In genomic region chr4:78145622-78146021, GRCh38 we compare ENCODE assay signal across 29 cellular contexts.
"Had no signal": no experiment of that assay in that cellular context is flagged by ENCODE, and none has a peak within 500 bp of the region (broad histone marks: within the 10 kb centered on the region; RNA-seq: fewer than 3 reads in every experiment).

No MANE protein-coding gene starts in this region.

- H3K4me1 Mint-ChIP-seq: activated T-helper 17 cell treated with anti-CD3 and anti-CD28 coated beads, Interleukin-2, amount 50 U/mL, for 72 hours; natural killer cell; stimulated activated memory B cell treated with anti-CD40 and anti-IgM and Interleukin-4, amounts not matched to agents 10 μg/mL and 1 μg/mL and 100 μg/mL, for 72 hours; stimulated activated naive CD8-positive, alpha-beta T cell treated with anti-CD3 and anti-CD28 coated beads, Interleukin-15, amount 100 ng/mL, for 72 hours; T-helper 17 cell had no signal

- H3K4me3 Mint-ChIP-seq: activated CD8-positive, alpha-beta T cell treated with anti-CD3 and anti-CD28 coated beads for 36 hours; activated T-cell treated with anti-CD3 and anti-CD28 coated beads, Interleukin-2, amount 50 U/mL, for 4 hours; activated T-helper 17 cell treated with anti-CD3 and anti-CD28 coated beads, Interleukin-2, amount 50 U/mL, for 72 hours; effector memory CD8-positive, alpha-beta T cell; natural killer cell; stimulated activated memory B cell treated with anti-CD40 and anti-IgM and Interleukin-4, amounts not matched to agents 10 μg/mL and 1 μg/mL and 100 μg/mL, for 72 hours; stimulated activated naive CD8-positive, alpha-beta T cell treated with anti-CD3 and anti-CD28 coated beads, Interleukin-15, amount 100 ng/mL, for 72 hours; T-helper 17 cell had no signal

- H3K4me3 ChIP-seq: body of pancreas, cardiac muscle cell, coronary artery, dorsolateral prefrontal cortex, heart left ventricle, left lung, lower lobe of right lung, right lobe of liver had no signal

- H3K27me3 ChIP-seq: body of pancreas, cardiac muscle cell, dorsolateral prefrontal cortex, heart left ventricle, left lung, right lobe of liver had no signal

- H3K36me3 Mint-ChIP-seq: activated naive CD4-positive, alpha-beta T cell treated with anti-CD3 and anti-CD28 coated beads, Interleukin-2, amount 50 U/mL, for 72 hours; stimulated activated memory B cell treated with anti-CD40 and anti-IgM and Interleukin-4, amounts not matched to agents 10 μg/mL and 1 μg/mL and 100 μg/mL, for 72 hours had no signal

- DNase-seq: activated CD4-positive, alpha-beta T cell treated with anti-CD3 and anti-CD28 coated beads for 1 hour; activated CD4-positive, alpha-beta T cell treated with anti-CD3 and anti-CD28 coated beads, Interleukin-2, amount 50 U/mL, for 1 hour; activated CD8-positive, alpha-beta T cell treated with anti-CD3 and anti-CD28 coated beads for 36 hours; activated T-cell treated with anti-CD3 and anti-CD28 coated beads, Interleukin-2, amount 50 U/mL, for 4 hours; body of pancreas; cerebellar nuclear complex; dorsolateral prefrontal cortex; effector memory CD8-positive, alpha-beta T cell; foreskin fibroblast; heart left ventricle; kidney glomerular epithelial cell; left lung; lower lobe of right lung; mesenchymal stem cell; natural killer cell; right lobe of liver; stimulated activated CD4-positive, alpha-beta T cell treated with anti-CD3 and anti-CD28 coated beads, Interleukin-4, amount 100 ng/mL, for 4 hours; stimulated activated CD8-positive, alpha-beta memory T cell treated with anti-CD3 and anti-CD28 coated beads, Interleukin-4, amount 100 ng/mL, for 48 hours; stimulated activated naive CD8-positive, alpha-beta T cell treated with anti-CD3 and anti-CD28 coated beads, Interleukin-15, amount 100 ng/mL, for 72 hours; substantia nigra; SW 1271; T-helper 17 cell; T1000 had no signal

- ATAC-seq: activated CD8-positive, alpha-beta T cell treated with anti-CD3 and anti-CD28 coated beads for 36 hours; activated naive CD4-positive, alpha-beta T cell treated with anti-CD3 and anti-CD28 coated beads, Interleukin-2, amount 50 U/mL, for 72 hours; activated T-cell treated with anti-CD3 and anti-CD28 coated beads, Interleukin-2, amount 50 U/mL, for 4 hours; activated T-helper 17 cell treated with anti-CD3 and anti-CD28 coated beads, Interleukin-2, amount 50 U/mL, for 72 hours; body of pancreas; effector memory CD8-positive, alpha-beta T cell; esophagus mucosa; heart left ventricle; left lung; lower lobe of right lung; natural killer cell; right lobe of liver; stimulated activated memory B cell treated with anti-CD40 and anti-IgM and Interleukin-4, amounts not matched to agents 10 μg/mL and 1 μg/mL and 100 μg/mL, for 72 hours; stimulated activated naive CD8-positive, alpha-beta T cell treated with anti-CD3 and anti-CD28 coated beads, Interleukin-15, amount 100 ng/mL, for 72 hours; T-helper 17 cell had no signal

- H3K27ac Mint-ChIP-seq: activated CD8-positive, alpha-beta T cell treated with anti-CD3 and anti-CD28 coated beads for 36 hours; activated naive CD4-positive, alpha-beta T cell treated with anti-CD3 and anti-CD28 coated beads, Interleukin-2, amount 50 U/mL, for 72 hours; activated T-helper 17 cell treated with anti-CD3 and anti-CD28 coated beads, Interleukin-2, amount 50 U/mL, for 72 hours; effector memory CD8-positive, alpha-beta T cell; natural killer cell; stimulated activated memory B cell treated with anti-CD40 and anti-IgM and Interleukin-4, amounts not matched to agents 10 μg/mL and 1 μg/mL and 100 μg/mL, for 72 hours; stimulated activated naive CD8-positive, alpha-beta T cell treated with anti-CD3 and anti-CD28 coated beads, Interleukin-15, amount 100 ng/mL, for 72 hours; T-helper 17 cell had no signal

- H3K36me3 ChIP-seq: cardiac muscle cell, heart left ventricle, left lung, lower lobe of right lung, right lobe of liver had no signal

- H3K27ac ChIP-seq: body of pancreas, cardiac muscle cell, coronary artery, dorsolateral prefrontal cortex, heart left ventricle, left lung, lower lobe of right lung, right lobe of liver had no signal
